9 cellular contexts compared by ENCODE assay signal in the genomic region with DNA sequence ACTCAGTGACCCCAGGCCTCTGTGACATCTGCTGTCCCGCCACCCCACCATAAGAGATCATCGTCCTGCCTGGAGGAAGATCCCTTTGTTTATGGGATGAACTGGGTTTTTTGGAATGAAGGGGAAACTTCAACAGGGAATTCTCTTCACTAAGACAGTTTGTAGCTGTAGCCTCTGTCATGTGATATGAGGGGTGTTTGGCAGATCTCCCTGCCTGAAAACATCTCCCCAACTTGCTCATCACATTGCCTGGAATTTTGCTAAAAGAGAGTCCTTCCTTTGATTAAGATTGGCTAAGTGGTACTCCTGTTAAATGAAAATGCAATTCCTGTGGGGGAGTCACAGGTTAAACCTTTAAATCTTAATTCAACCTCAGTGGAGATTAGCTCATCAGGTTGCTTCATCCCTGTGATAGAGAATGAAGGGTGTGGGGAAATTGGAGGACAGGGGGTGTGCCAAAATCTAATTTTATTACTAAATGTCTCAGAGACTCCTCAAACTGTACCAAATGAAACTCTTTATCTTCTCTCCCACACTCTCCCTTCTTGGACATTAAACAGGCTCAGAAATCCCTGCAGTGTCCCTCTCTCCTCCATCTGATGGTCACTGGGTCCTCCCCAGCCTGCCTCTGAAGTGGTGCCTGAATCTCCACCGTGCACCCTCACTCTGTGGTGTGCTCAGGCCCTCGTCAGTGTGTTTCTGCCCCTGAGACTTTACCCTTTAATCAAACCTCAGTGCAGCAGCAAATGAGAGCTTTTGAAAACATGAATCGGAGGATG. TPM values are rescaled to one million over a fixed set of nuclear protein-coding genes. Genes with fewer than 3 reads are reported as not detected.
DNase-seq lines count a peak whose midpoint lies in the region; ATAC-seq and TF ChIP-seq lines count a peak whose summit lies in the region.
"Had no signal": no experiment of that assay in that cellular context is flagged by ENCODE, and none has a peak within 500 bp of the region (broad histone marks: within the 10 kb centered on the region; RNA-seq: fewer than 3 reads in every experiment).

No MANE protein-coding gene starts in this region.

- no peak overlapping the region for H2AFZ ChIP-seq in neural cell (ENCODE audit: low read depth, low read length)

- no peaks in the 10 kb centered on the region for H3K36me3 Mint-ChIP-seq in natural killer cell treated with Interleukin-12 subunit alpha and Interleukin-12 subunit beta and Interleukin-15 and Interleukin-18, amount 100 ng/mL, for 72 hours
- H3K36me3 Mint-ChIP-seq in natural killer cell (no peaks in the 10 kb centered on the region), brain (no peaks in the 10 kb centered on the region)

- no peaks in the 10 kb centered on the region for H3K9me3 ChIP-seq in neural cell (ENCODE audit: low read length)

- no peaks in the 10 kb centered on the region for H3K9me3 Mint-ChIP-seq in natural killer cell treated with Interleukin-12 subunit alpha and Interleukin-12 subunit beta and Interleukin-15 and Interleukin-18, amount 100 ng/mL, for 72 hours
- H3K9me3 Mint-ChIP-seq in natural killer cell, result no peaks in the 10 kb centered on the region
- peaks cover 0 to 9% (median 7%) of the 10 kb centered on the region in 5 experiments for H3K9me3 Mint-ChIP-seq in brain

- no peaks in the 10 kb centered on the region for H4K20me1 ChIP-seq in neural cell (ENCODE audit: insufficient read depth)

- H3K4me3 Mint-ChIP-seq in natural killer cell treated with Interleukin-12 subunit alpha and Interleukin-12 subunit beta and Interleukin-15 and Interleukin-18, amount 100 ng/mL, for 72 hours, result no peak overlapping the region
- H3K4me3 Mint-ChIP-seq in natural killer cell (no peak overlapping the region), brain (no peak overlapping the region)

- H3K36me3 ChIP-seq in neural cell (ENCODE audit: insufficient read depth, low read length), result no peaks in the 10 kb centered on the region
- H3K36me3 ChIP-seq: MG63 had no signal

- peak overlapping the region; percentile 44 to 85 for H3K27ac Mint-ChIP-seq in natural killer cell treated with Interleukin-12 subunit alpha and Interleukin-12 subunit beta and Interleukin-15 and Interleukin-18, amount 100 ng/mL, for 72 hours
- H3K27ac Mint-ChIP-seq in natural killer cell (no peak overlapping the region), brain (peak overlapping the region in 4 of 5 experiments; percentile 26 to 94 (median 54))

- H3K9ac ChIP-seq in neural cell (ENCODE audit: low read length), result peak overlapping the region; percentile 30

- no peaks in the 10 kb centered on the region for H3K79me2 ChIP-seq in neural cell (replicated peaks; ENCODE audit: insufficient read depth, low read length)

- H3K27ac ChIP-seq in neural cell (ENCODE audit: low read length), result peak overlapping the region; percentile 69

- intact Hi-C loops in natural killer cell (cut with micrococcal nuclease), result loop anchor here (2.0 to 10.0 kb wide), 3 partner anchors 24 to 626 kb away; no protein-coding TSS in a partner anchor

- H3K27me3 Mint-ChIP-seq in natural killer cell treated with Interleukin-12 subunit alpha and Interleukin-12 subunit beta and Interleukin-15 and Interleukin-18, amount 100 ng/mL, for 72 hours, result peaks cover 0 to 8% of the 10 kb centered on the region in 2 donors
- H3K27me3 Mint-ChIP-seq in natural killer cell (ENCODE audit: low read depth in 2 of 2), result peaks cover 8 to 23% of the 10 kb centered on the region in 2 donors
- H3K27me3 Mint-ChIP-seq in brain, result no peaks in the 10 kb centered on the region

- TF ChIP-seq CTCF in natural killer cell (IDR thresholded peaks at IDR 0.05) (no peak), brain (conservative IDR thresholded peaks at IDR 0.05) (no peak), neural cell (IDR thresholded peaks at IDR 0.05; ENCODE audit: poor library complexity, severe bottlenecking) (no peak)

- peaks cover 50 to 64% of the 10 kb centered on the region in 2 donors for H3K4me1 Mint-ChIP-seq in natural killer cell treated with Interleukin-12 subunit alpha and Interleukin-12 subunit beta and Interleukin-15 and Interleukin-18, amount 100 ng/mL, for 72 hours (ENCODE audit: low read depth in 2 of 2)
- peaks cover 32 to 34% of the 10 kb centered on the region in 2 donors for H3K4me1 Mint-ChIP-seq in natural killer cell
- peaks cover 54% of the 10 kb centered on the region for H3K4me1 Mint-ChIP-seq in brain

- DNase-seq in natural killer cell treated with Interleukin-12 subunit alpha and Interleukin-12 subunit beta and Interleukin-15 and Interleukin-18, amount 100 ng/mL, for 72 hours (ENCODE audit: low spot score), result no peak
- DNase-seq in natural killer cell, result no peak
- DNase-seq in iPS-NIHi7 (ENCODE audit: extremely low spot score), result no peak
- DNase-seq in H4 (ENCODE audit: low spot score), result no peak
- DNase-seq in left lobe of liver (ENCODE audit: low spot score), result no peak

- no peaks in the 10 kb centered on the region for H3K27me3 ChIP-seq in neural cell (ENCODE audit: insufficient read depth, low read depth, low read length)
- H3K27me3 ChIP-seq: MG63 had no signal

- H3K4me3 ChIP-seq in neural cell (ENCODE audit: low read length), result no peak overlapping the region
- H3K4me3 ChIP-seq: MG63 had no signal

- TF ChIP-seq EP300 in neural cell (conservative IDR thresholded peaks at IDR 0.05; ENCODE audit: poor library complexity, severe bottlenecking), result no peak

- H3K9me2 ChIP-seq in neural cell (ENCODE audit: insufficient read depth, low read length), result no peaks in the 10 kb centered on the region

- no peaks in the 10 kb centered on the region for H3F3A ChIP-seq in neural cell (ENCODE audit: insufficient read depth, low read length, poor library complexity, severe bottlenecking)

- no peak for ATAC-seq in natural killer cell treated with Interleukin-12 subunit alpha and Interleukin-12 subunit beta and Interleukin-15 and Interleukin-18, amount 100 ng/mL, for 72 hours
- ATAC-seq in natural killer cell, result no peak
- ATAC-seq in HG03469 (IDR thresholded peaks at IDR 0.05; ENCODE audit: unreplicated experiment), result no peak
- ATAC-seq in left lobe of liver, result no peak

- TF ChIP-seq RAD21 in neural cell (conservative IDR thresholded peaks at IDR 0.05), result no peak

- H3K4me2 ChIP-seq in neural cell (ENCODE audit: low read length), result peak overlapping the region; percentile 25

TF ChIP-seq in neural cell, 6 proteins besides CTCF, POLR2A, EP300 and RAD21:
- TF ChIP-seq MXI1 (conservative IDR thresholded peaks at IDR 0.05; ENCODE audit: poor library complexity, severe bottlenecking) (no peak), SMC3 (conservative IDR thresholded peaks at IDR 0.05; ENCODE audit: poor library complexity) (no peak), POLR2AphosphoS5 (IDR thresholded peaks at IDR 0.05) (no peak), EZH2 (IDR thresholded peaks at IDR 0.05; ENCODE audit: borderline replicate concordance, insufficient read depth, low read length, poor library complexity, severe bottlenecking) (no peak), TAF1 (IDR thresholded peaks at IDR 0.05; ENCODE audit: low read depth) (no peak)
- TF ChIP-seq, protein P1, sequence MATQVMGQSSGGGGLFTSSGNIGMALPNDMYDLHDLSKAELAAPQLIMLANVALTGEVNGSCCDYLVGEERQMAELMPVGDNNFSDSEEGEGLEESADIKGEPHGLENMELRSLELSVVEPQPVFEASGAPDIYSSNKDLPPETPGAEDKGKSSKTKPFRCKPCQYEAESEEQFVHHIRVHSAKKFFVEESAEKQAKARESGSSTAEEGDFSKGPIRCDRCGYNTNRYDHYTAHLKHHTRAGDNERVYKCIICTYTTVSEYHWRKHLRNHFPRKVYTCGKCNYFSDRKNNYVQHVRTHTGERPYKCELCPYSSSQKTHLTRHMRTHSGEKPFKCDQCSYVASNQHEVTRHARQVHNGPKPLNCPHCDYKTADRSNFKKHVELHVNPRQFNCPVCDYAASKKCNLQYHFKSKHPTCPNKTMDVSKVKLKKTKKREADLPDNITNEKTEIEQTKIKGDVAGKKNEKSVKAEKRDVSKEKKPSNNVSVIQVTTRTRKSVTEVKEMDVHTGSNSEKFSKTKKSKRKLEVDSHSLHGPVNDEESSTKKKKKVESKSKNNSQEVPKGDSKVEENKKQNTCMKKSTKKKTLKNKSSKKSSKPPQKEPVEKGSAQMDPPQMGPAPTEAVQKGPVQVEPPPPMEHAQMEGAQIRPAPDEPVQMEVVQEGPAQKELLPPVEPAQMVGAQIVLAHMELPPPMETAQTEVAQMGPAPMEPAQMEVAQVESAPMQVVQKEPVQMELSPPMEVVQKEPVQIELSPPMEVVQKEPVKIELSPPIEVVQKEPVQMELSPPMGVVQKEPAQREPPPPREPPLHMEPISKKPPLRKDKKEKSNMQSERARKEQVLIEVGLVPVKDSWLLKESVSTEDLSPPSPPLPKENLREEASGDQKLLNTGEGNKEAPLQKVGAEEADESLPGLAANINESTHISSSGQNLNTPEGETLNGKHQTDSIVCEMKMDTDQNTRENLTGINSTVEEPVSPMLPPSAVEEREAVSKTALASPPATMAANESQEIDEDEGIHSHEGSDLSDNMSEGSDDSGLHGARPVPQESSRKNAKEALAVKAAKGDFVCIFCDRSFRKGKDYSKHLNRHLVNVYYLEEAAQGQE (IDR thresholded peaks at IDR 0.05; ENCODE audit: borderline replicate concordance), result no peak
TF ChIP-seq in neural cell: peak in this region for 0.

RNA-seq across cellular contexts. Expression of a gene that starts 54.8 kb away (rescaled TPM):
- 10 to 100 TPM; 57.1 to 91.7 TPM for total RNA-seq in natural killer cell treated with Interleukin-12 subunit alpha and Interleukin-12 subunit beta and Interleukin-15 and Interleukin-18, amount 100 ng/mL, for 72 hours
- total RNA-seq in natural killer cell, result 100 to 1,000 TPM; 118 to 164 (median 150) TPM
- 12.4 TPM for polyA plus RNA-seq in brain (ENCODE audit: insufficient read depth, low read depth, low replicate concordance)
- polyA plus RNA-seq in neural cell, result 8.4 and 8.9 TPM in 2 replicates
- 17.7 and 22.2 TPM in 2 replicates for polyA minus RNA-seq in neural cell
- 4.7 and 6.0 TPM in 2 replicates for total RNA-seq in H4 (2014; rRNA removed; shearing (Covaris generic))
- 3.0 TPM for total RNA-seq in left lobe of liver

Comparison
In these comparisons a context has a peak if more than half of its experiments do, and no peak if none do; other contexts are left out.
1. H3K27ac Mint-ChIP-seq: peak in natural killer cell treated with Interleukin-12 subunit alpha and Interleukin-12 subunit beta and Interleukin-15 and Interleukin-18, amount 100 ng/mL, for 72 hours (2 of 2) and brain (4 of 5); none in natural killer cell (0 of 2).